19 cellular contexts compared by ENCODE assay signal in the genomic region with DNA sequence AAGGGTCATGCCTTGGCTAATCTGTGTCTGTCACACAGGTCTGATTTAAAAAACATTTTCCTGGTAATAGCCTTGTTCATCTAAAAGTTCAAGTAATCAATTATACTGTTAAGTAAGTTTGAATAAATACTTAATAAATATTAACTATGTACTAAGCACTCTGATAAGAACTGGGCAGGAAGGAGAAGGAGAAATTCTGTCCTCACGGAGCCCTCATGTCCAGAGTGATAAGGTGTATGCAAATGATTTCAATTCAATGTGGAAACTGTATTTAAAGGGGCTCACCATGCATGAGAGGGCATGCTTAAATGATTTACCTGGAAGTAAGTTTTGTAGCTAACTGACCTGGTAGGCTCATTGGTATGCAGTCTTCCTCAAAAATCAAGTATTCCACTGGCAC.
A peak's percentile ranks its signal among the peaks of the same experiment; 100 is the strongest.
DNase-seq lines count a peak whose midpoint lies in the region; ATAC-seq and TF ChIP-seq lines count a peak whose summit lies in the region.
"Had no signal": no experiment of that assay in that cellular context is flagged by ENCODE, and none has a peak within 500 bp of the region (broad histone marks: within the 10 kb centered on the region; RNA-seq: fewer than 3 reads in every experiment).

No MANE protein-coding gene starts in this region.

- peak overlapping the region; percentile 26 for H3K9ac ChIP-seq in mucosa of stomach (ENCODE audit: low read length)
- H3K9ac ChIP-seq: BLaER1 had no signal

- TF ChIP-seq EP300 in stomach (IDR thresholded peaks at IDR 0.05) = no peak

- H3K9me2 ChIP-seq in GM23338 (ENCODE audit: insufficient read depth) = no peaks in the 10 kb centered on the region

- H3K27me3 Mint-ChIP-seq in GM23338 (ENCODE audit: insufficient read depth, low read depth, poor library complexity) = peaks cover 5% of the 10 kb centered on the region
- H3K27me3 Mint-ChIP-seq: CD4-positive, CD25-positive, alpha-beta regulatory T cell had no signal

- peak overlapping the region; percentile 44; the same call in 1 of the 2 replicates for H2AFZ ChIP-seq in GM23338

- TF ChIP-seq POLR2A in stomach (IDR thresholded peaks at IDR 0.05) = no peak

- H3K27ac ChIP-seq in GM23338 (ENCODE audit: low read depth) (no peak overlapping the region), stomach (peak overlapping the region in 4 of 5 donors; percentile 11 to 78 (median 58))
- H3K27ac ChIP-seq: 22Rv1, BLaER1, C4-2B had no signal

- intact Hi-C loops in stomach (cut with DNase I; ENCODE audit: low total_unique reads) = no loop called here

- no peaks in the 10 kb centered on the region; the same call in 2 of the 3 replicates for H3K4me1 Mint-ChIP-seq in GM23338
- H3K4me1 Mint-ChIP-seq: B cell; CD4-positive, CD25-positive, alpha-beta regulatory T cell had no signal

- no peak for DNase-seq in GM23338 (ENCODE audit: low spot score)
- peak; percentile 39 for DNase-seq in left kidney (ENCODE audit: low read depth, low spot score)
- DNase-seq in stomach = no peak
- DNase-seq: Caco-2; CD4-positive, CD25-positive, alpha-beta regulatory T cell; CD8-positive, alpha-beta T cell; DMS153; DND-41; GOT3; HFFc6 had no signal

- H3K9me3 ChIP-seq in mucosa of stomach (ENCODE audit: control insufficient read depth, low read length) = no peaks in the 10 kb centered on the region
- no peaks in the 10 kb centered on the region for H3K9me3 ChIP-seq in stomach
- H3K9me3 ChIP-seq: BLaER1, Caco-2, HAP-1 had no signal

- H3K4me3 Mint-ChIP-seq in GM23338 = no peak overlapping the region
- H3K4me3 Mint-ChIP-seq: B cell; CD4-positive, CD25-positive, alpha-beta regulatory T cell; CD8-positive, alpha-beta T cell; HFFc6 had no signal

- H3K4me3 ChIP-seq in GM23338 (no peak overlapping the region), mucosa of stomach (ENCODE audit: low read length) (no peak overlapping the region), stomach (no peak overlapping the region)
- H3K4me3 ChIP-seq: BLaER1, HAP-1 had no signal

- H3K9me3 Mint-ChIP-seq in GM23338 = no peaks in the 10 kb centered on the region
- H3K9me3 Mint-ChIP-seq: HFFc6 had no signal

- H3K27me3 ChIP-seq in GM23338 (ENCODE audit: insufficient read depth) = no peaks in the 10 kb centered on the region
- H3K27me3 ChIP-seq in mucosa of stomach (ENCODE audit: control insufficient read depth, insufficient read depth, low read length) = no peaks in the 10 kb centered on the region
- no peaks in the 10 kb centered on the region for H3K27me3 ChIP-seq in stomach
- H3K27me3 ChIP-seq: BLaER1 had no signal

- H3K36me3 Mint-ChIP-seq in GM23338 (ENCODE audit: low read depth) = no peaks in the 10 kb centered on the region
- H3K36me3 Mint-ChIP-seq: CD4-positive, CD25-positive, alpha-beta regulatory T cell; CD8-positive, alpha-beta T cell had no signal

- H3K4me1 ChIP-seq in GM23338 (ENCODE audit: insufficient read depth) (no peaks in the 10 kb centered on the region), mucosa of stomach (ENCODE audit: control insufficient read depth, insufficient read depth, low read length) (peaks cover 8% of the 10 kb centered on the region), stomach (peaks cover 0 to 14% (median 0%) of the 10 kb centered on the region in 4 donors)
- H3K4me1 ChIP-seq: BLaER1, Caco-2 had no signal

- no peaks in the 10 kb centered on the region for H3F3A ChIP-seq in GM23338 (replicated peaks; ENCODE audit: low read depth)

- H3K36me3 ChIP-seq in GM23338 (ENCODE audit: insufficient read depth) (no peaks in the 10 kb centered on the region), mucosa of stomach (ENCODE audit: control insufficient read depth, insufficient read depth, low read length) (no peaks in the 10 kb centered on the region), stomach (no peaks in the 10 kb centered on the region)
- H3K36me3 ChIP-seq: BLaER1, HAP-1 had no signal

- 19 to 27% (median 26%) methylated on average over 1 of the region's 1 CpG for WGBS in stomach, 5 donors

- H3K27ac Mint-ChIP-seq in GM23338 = no peak overlapping the region
- H3K27ac Mint-ChIP-seq: B cell; CD4-positive, CD25-positive, alpha-beta regulatory T cell; CD8-positive, alpha-beta T cell; HFFc6 had no signal

- no peaks in the 10 kb centered on the region for H3K79me2 ChIP-seq in GM23338 (replicated peaks; ENCODE audit: insufficient read depth)

- ATAC-seq in GM23338 (no peak), GM21576 (IDR thresholded peaks at IDR 0.05; ENCODE audit: unreplicated experiment) (no peak), HG03025 (IDR thresholded peaks at IDR 0.05; ENCODE audit: low FRiP score, unreplicated experiment) (no peak), GM19351 (IDR thresholded peaks at IDR 0.05; ENCODE audit: unreplicated experiment) (no peak)
- ATAC-seq: CD8-positive, alpha-beta T cell had no signal

- TF ChIP-seq CTCF in GM23338 (conservative IDR thresholded peaks at IDR 0.05; ENCODE audit: low read depth in 2 of 2) = no peak
- TF ChIP-seq CTCF in stomach (IDR thresholded peaks at IDR 0.05) = no peak

- H4K20me1 ChIP-seq in GM23338 (replicated peaks; ENCODE audit: insufficient read depth) = no peaks in the 10 kb centered on the region
- H4K20me1 ChIP-seq: BLaER1 had no signal

- no peak overlapping the region for H3K4me2 ChIP-seq in GM23338
- H3K4me2 ChIP-seq: BLaER1 had no signal

TF ChIP-seq in GM23338, 12 proteins besides CTCF, POLR2A, EP300 and RAD21:
- TF ChIP-seq POLR2AphosphoS5 (IDR thresholded peaks at IDR 0.05; ENCODE audit: low read depth) = no peak
- TF ChIP-seq, protein P1, sequence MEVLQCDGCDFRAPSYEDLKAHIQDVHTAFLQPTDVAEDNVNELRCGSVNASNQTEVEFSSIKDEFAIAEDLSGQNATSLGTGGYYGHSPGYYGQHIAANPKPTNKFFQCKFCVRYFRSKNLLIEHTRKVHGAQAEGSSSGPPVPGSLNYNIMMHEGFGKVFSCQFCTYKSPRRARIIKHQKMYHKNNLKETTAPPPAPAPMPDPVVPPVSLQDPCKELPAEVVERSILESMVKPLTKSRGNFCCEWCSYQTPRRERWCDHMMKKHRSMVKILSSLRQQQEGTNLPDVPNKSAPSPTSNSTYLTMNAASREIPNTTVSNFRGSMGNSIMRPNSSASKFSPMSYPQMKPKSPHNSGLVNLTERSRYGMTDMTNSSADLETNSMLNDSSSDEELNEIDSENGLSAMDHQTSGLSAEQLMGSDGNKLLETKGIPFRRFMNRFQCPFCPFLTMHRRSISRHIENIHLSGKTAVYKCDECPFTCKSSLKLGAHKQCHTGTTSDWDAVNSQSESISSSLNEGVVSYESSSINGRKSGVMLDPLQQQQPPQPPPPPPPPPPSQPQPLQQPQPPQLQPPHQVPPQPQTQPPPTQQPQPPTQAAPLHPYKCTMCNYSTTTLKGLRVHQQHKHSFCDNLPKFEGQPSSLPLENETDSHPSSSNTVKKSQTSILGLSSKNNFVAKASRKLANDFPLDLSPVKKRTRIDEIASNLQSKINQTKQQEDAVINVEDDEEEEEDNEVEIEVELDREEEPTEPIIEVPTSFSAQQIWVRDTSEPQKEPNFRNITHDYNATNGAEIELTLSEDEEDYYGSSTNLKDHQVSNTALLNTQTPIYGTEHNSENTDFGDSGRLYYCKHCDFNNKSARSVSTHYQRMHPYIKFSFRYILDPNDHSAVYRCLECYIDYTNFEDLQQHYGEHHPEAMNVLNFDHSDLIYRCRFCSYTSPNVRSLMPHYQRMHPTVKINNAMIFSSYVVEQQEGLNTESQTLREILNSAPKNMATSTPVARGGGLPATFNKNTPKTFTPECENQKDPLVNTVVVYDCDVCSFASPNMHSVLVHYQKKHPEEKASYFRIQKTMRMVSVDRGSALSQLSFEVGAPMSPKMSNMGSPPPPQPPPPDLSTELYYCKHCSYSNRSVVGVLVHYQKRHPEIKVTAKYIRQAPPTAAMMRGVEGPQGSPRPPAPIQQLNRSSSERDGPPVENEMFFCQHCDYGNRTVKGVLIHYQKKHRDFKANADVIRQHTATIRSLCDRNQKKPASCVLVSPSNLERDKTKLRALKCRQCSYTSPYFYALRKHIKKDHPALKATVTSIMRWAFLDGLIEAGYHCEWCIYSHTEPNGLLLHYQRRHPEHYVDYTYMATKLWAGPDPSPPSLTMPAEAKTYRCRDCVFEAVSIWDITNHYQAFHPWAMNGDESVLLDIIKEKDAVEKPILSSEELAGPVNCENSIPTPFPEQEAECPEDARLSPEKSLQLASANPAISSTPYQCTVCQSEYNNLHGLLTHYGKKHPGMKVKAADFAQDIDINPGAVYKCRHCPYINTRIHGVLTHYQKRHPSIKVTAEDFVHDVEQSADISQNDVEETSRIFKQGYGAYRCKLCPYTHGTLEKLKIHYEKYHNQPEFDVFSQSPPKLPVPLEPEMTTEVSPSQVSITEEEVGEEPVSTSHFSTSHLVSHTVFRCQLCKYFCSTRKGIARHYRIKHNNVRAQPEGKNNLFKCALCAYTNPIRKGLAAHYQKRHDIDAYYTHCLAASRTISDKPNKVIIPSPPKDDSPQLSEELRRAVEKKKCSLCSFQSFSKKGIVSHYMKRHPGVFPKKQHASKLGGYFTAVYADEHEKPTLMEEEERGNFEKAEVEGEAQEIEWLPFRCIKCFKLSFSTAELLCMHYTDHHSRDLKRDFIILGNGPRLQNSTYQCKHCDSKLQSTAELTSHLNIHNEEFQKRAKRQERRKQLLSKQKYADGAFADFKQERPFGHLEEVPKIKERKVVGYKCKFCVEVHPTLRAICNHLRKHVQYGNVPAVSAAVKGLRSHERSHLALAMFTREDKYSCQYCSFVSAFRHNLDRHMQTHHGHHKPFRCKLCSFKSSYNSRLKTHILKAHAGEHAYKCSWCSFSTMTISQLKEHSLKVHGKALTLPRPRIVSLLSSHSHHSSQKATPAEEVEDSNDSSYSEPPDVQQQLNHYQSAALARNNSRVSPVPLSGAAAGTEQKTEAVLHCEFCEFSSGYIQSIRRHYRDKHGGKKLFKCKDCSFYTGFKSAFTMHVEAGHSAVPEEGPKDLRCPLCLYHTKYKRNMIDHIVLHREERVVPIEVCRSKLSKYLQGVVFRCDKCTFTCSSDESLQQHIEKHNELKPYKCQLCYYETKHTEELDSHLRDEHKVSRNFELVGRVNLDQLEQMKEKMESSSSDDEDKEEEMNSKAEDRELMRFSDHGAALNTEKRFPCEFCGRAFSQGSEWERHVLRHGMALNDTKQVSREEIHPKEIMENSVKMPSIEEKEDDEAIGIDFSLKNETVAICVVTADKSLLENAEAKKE (CRISPR knock-in tag; IDR thresholded peaks at IDR 0.05) = no peak
- no peak for TF ChIP-seq CREB1 (CRISPR knock-in tag; IDR thresholded peaks at IDR 0.05; ENCODE audit: low read depth)
- no peak for TF ChIP-seq EZH2 (IDR thresholded peaks at IDR 0.05; ENCODE audit: low read depth, unreplicated experiment)
- no peak for TF ChIP-seq JUNB (IDR thresholded peaks at IDR 0.05; ENCODE audit: unreplicated experiment)
- TF ChIP-seq ZNF114 (CRISPR knock-in tag; IDR thresholded peaks at IDR 0.05) = no peak
- no peak for TF ChIP-seq EZH2phosphoT487 (IDR thresholded peaks at IDR 0.05; ENCODE audit: unreplicated experiment)
